ENCODE assay signal across 10 cellular contexts in genomic region chr4:169660929-169661328, GRCh38. TPM values are rescaled to one million over a fixed set of nuclear protein-coding genes. Genes with fewer than 3 reads are reported as not detected.
DNase-seq lines count a peak whose midpoint lies in the region; ATAC-seq, FAIRE-seq and TF ChIP-seq lines count a peak whose summit lies in the region.
"Had no signal": no experiment of that assay in that cellular context is flagged by ENCODE, and none has a peak within 500 bp of the region (broad histone marks: within the 10 kb centered on the region; RNA-seq: fewer than 3 reads in every experiment).

No MANE protein-coding gene starts in this region.

- POLR2A ChIA-PET in activated CD4-positive, alpha-beta T cell treated with anti-CD3 and anti-CD28 coated beads for 36 hours (lab: Charles Lee) = interaction anchor here (3.0 kb wide), 1 partner anchor 40 kb away, joined by 19 read pairs; the partner anchor contains the start of gene CLCN3
- POLR2A ChIA-PET in GM10248 (lab: Yijun Ruan, JAX) = no interaction called here

- no peak overlapping the region for H3K27ac Mint-ChIP-seq in activated CD4-positive, alpha-beta T cell treated with anti-CD3 and anti-CD28 coated beads for 36 hours
- peak overlapping the region; percentile 75 for H3K27ac Mint-ChIP-seq in glutamatergic neuron (ENCODE audit: unreplicated experiment)
- peak overlapping the region; percentile 96 for H3K27ac Mint-ChIP-seq in stimulated activated memory B cell treated with anti-CD40 and anti-IgM and Interleukin-4, amounts not matched to agents 10 μg/mL and 1 μg/mL and 100 μg/mL, for 72 hours

- H3K4me1 Mint-ChIP-seq in activated CD4-positive, alpha-beta T cell treated with anti-CD3 and anti-CD28 coated beads for 36 hours = peaks cover 44% of the 10 kb centered on the region
- H3K4me1 Mint-ChIP-seq in glutamatergic neuron (ENCODE audit: low read depth, unreplicated experiment) = peaks cover 7% of the 10 kb centered on the region
- H3K4me1 Mint-ChIP-seq in stimulated activated memory B cell treated with anti-CD40 and anti-IgM and Interleukin-4, amounts not matched to agents 10 μg/mL and 1 μg/mL and 100 μg/mL, for 72 hours = peaks cover 11% of the 10 kb centered on the region

- intact Hi-C loops in activated CD4-positive, alpha-beta T cell treated with anti-CD3 and anti-CD28 coated beads for 36 hours (cut with DNase I, micrococcal nuclease) = loop anchor here (1.0 to 5.0 kb wide), 8 partner anchors 39 to 650 kb away; partner anchors contain the start of genes MFAP3L (in 2 of the 2), NEK1 (in 2 of the 2), CBR4 (in 1 of the 2) and CLCN3 (in 1 of the 2)

- no peak for TF ChIP-seq POLR2A in H54 (IDR thresholded peaks at IDR 0.05; ENCODE audit: low read depth, low read length)

- H3K4me3 Mint-ChIP-seq in activated CD4-positive, alpha-beta T cell treated with anti-CD3 and anti-CD28 coated beads for 36 hours = peak overlapping the region; percentile 80
- peak overlapping the region; percentile 96 for H3K4me3 Mint-ChIP-seq in glutamatergic neuron (ENCODE audit: unreplicated experiment)
- H3K4me3 Mint-ChIP-seq in stimulated activated memory B cell treated with anti-CD40 and anti-IgM and Interleukin-4, amounts not matched to agents 10 μg/mL and 1 μg/mL and 100 μg/mL, for 72 hours = peak overlapping the region; percentile 88

- no peak for FAIRE-seq in H54 (lab: Jason Lieb, UNC)

- H3K9me3 Mint-ChIP-seq in activated CD4-positive, alpha-beta T cell treated with anti-CD3 and anti-CD28 coated beads for 36 hours (ENCODE audit: low read depth) = no peaks in the 10 kb centered on the region
- H3K9me3 Mint-ChIP-seq in glutamatergic neuron (ENCODE audit: unreplicated experiment) = peaks cover 1% of the 10 kb centered on the region
- H3K9me3 Mint-ChIP-seq in stimulated activated memory B cell treated with anti-CD40 and anti-IgM and Interleukin-4, amounts not matched to agents 10 μg/mL and 1 μg/mL and 100 μg/mL, for 72 hours = peaks cover under 1% of the 10 kb centered on the region

- peak overlapping the region; percentile 89 for H3K27ac ChIP-seq in VCaP
- H3K27ac ChIP-seq: BLaER1 had no signal

- H3K27me3 Mint-ChIP-seq in activated CD4-positive, alpha-beta T cell treated with anti-CD3 and anti-CD28 coated beads for 36 hours = no peaks in the 10 kb centered on the region
- H3K27me3 Mint-ChIP-seq in glutamatergic neuron (ENCODE audit: unreplicated experiment) = no peaks in the 10 kb centered on the region
- H3K27me3 Mint-ChIP-seq in stimulated activated memory B cell treated with anti-CD40 and anti-IgM and Interleukin-4, amounts not matched to agents 10 μg/mL and 1 μg/mL and 100 μg/mL, for 72 hours = no peaks in the 10 kb centered on the region

- DNase-seq in activated CD4-positive, alpha-beta T cell treated with anti-CD3 and anti-CD28 coated beads for 36 hours = no peak
- DNase-seq in activated CD4-positive, alpha-beta T cell treated with anti-CD3 and anti-CD28 coated beads for 4 hours = no peak
- DNase-seq in glutamatergic neuron = no peak
- no peak for DNase-seq in GM10248 (ENCODE audit: extremely low spot score)
- DNase-seq in H54 (ENCODE audit: insufficient read length, low spot score) = no peak
- DNase-seq: RPMI8226 had no signal

- peaks cover 9% of the 10 kb centered on the region for H3K36me3 Mint-ChIP-seq in activated CD4-positive, alpha-beta T cell treated with anti-CD3 and anti-CD28 coated beads for 36 hours (ENCODE audit: low read depth)
- peaks cover under 1% of the 10 kb centered on the region for H3K36me3 Mint-ChIP-seq in glutamatergic neuron (ENCODE audit: unreplicated experiment)
- peaks cover 8% of the 10 kb centered on the region for H3K36me3 Mint-ChIP-seq in stimulated activated memory B cell treated with anti-CD40 and anti-IgM and Interleukin-4, amounts not matched to agents 10 μg/mL and 1 μg/mL and 100 μg/mL, for 72 hours

- no peak for ATAC-seq in activated CD4-positive, alpha-beta T cell treated with anti-CD3 and anti-CD28 coated beads for 36 hours
- no peak for ATAC-seq in stimulated activated memory B cell treated with anti-CD40 and anti-IgM and Interleukin-4, amounts not matched to agents 10 μg/mL and 1 μg/mL and 100 μg/mL, for 72 hours
- ATAC-seq in HG03342 (IDR thresholded peaks at IDR 0.05; ENCODE audit: unreplicated experiment) = no peak

- CTCF ChIA-PET in activated CD4-positive, alpha-beta T cell treated with anti-CD3 and anti-CD28 coated beads for 36 hours (lab: Charles Lee) = interaction anchor here (1.0 to 3.9 kb wide), 5 partner anchors 8 to 149 kb away, joined by 3 to 30 read pairs (median 3); partner anchors contain the start of gene NEK1
- CTCF ChIA-PET in GM10248 (lab: Yijun Ruan, JAX) = interaction anchor here (1.4 to 3.3 kb wide), 6 partner anchors 11 to 48 kb away, joined by 3 to 16 read pairs (median 5); partner anchors contain the start of gene NEK1

- no peak for TF ChIP-seq CTCF in VCaP (conservative IDR thresholded peaks at IDR 0.05)
- no peak for TF ChIP-seq CTCF in glutamatergic neuron (IDR thresholded peaks at IDR 0.05; ENCODE audit: partially characterized antibody, unreplicated experiment)
- no peak for TF ChIP-seq CTCF in GM10248 (IDR thresholded peaks at IDR 0.05; ENCODE audit: control extremely low read depth, extremely low read depth, low read depth, missing control alignments)

RNA-seq across cellular contexts. Expression of gene CLCN3, which starts 40.6 kb away (rescaled TPM):
- 10 to 100 TPM; 21.2 to 22.0 TPM for total RNA-seq in activated CD4-positive, alpha-beta T cell treated with anti-CD3 and anti-CD28 coated beads for 36 hours
- 58.1 TPM for total RNA-seq in glutamatergic neuron (ENCODE audit: unreplicated experiment)

RNA-seq across cellular contexts. Expression of gene NEK1, which starts 48.5 kb away (rescaled TPM):
- 10 to 100 TPM in 1 of 2 experiments, 1 to 10 TPM in 1; 9.5 to 12.2 TPM for total RNA-seq in activated CD4-positive, alpha-beta T cell treated with anti-CD3 and anti-CD28 coated beads for 36 hours
- 23.2 TPM for total RNA-seq in glutamatergic neuron (ENCODE audit: unreplicated experiment)
